ENCODE assay signal across 9 cellular contexts in genomic region chr11:66743271-66743968, GRCh38. TPM values are rescaled to one million over a fixed set of nuclear protein-coding genes. Genes with fewer than 3 reads are reported as not detected.
DNase-seq lines count a peak whose midpoint lies in the region; ATAC-seq and TF ChIP-seq lines count a peak whose summit lies in the region.
"Had no signal": no experiment of that assay in that cellular context is flagged by ENCODE, and none has a peak within 500 bp of the region (broad histone marks: within the 10 kb centered on the region; RNA-seq: fewer than 3 reads in every experiment).

No MANE protein-coding gene starts in this region.

- no peak overlapping the region for H3K9ac ChIP-seq in OCI-LY3 (ENCODE audit: low read length)

- H3K9me3 ChIP-seq in DOHH2 (ENCODE audit: control insufficient read depth, insufficient read depth, low read length) = peaks cover 17% of the 10 kb centered on the region; the same call in 1 of the 2 replicates
- H3K9me3 ChIP-seq in OCI-LY3 (ENCODE audit: insufficient read depth, low read length) = peaks cover 14% of the 10 kb centered on the region

- H3K79me2 ChIP-seq in DOHH2 (ENCODE audit: control insufficient read depth, low read length) = peaks cover 40% of the 10 kb centered on the region
- H3K79me2 ChIP-seq in OCI-LY3 (ENCODE audit: low read length) = peaks cover 9% of the 10 kb centered on the region; the same call in 1 of the 2 replicates

- TF ChIP-seq CTCF in DOHH2 (IDR thresholded peaks at IDR 0.05; ENCODE audit: low read depth, low read length, poor library complexity, severe bottlenecking) = no peak
- no peak for TF ChIP-seq CTCF in OCI-LY3 (IDR thresholded peaks at IDR 0.05; ENCODE audit: low read depth, low read length)
- TF ChIP-seq CTCF in endothelial cell (IDR thresholded peaks at IDR 0.05; ENCODE audit: unreplicated experiment) = no peak
- TF ChIP-seq CTCF in progenitor cell of endocrine pancreas (IDR thresholded peaks at IDR 0.05; ENCODE audit: unreplicated experiment) = no peak

- H2AFZ ChIP-seq in OCI-LY3 (ENCODE audit: low read depth, low read length) = no peak overlapping the region

- H3K9me3 Mint-ChIP-seq in endothelial cell (ENCODE audit: unreplicated experiment) (no peaks in the 10 kb centered on the region), progenitor cell of endocrine pancreas (ENCODE audit: low read depth) (no peaks in the 10 kb centered on the region)

- H3K27ac ChIP-seq in DOHH2 (ENCODE audit: low read depth, low read length) (no peak overlapping the region), OCI-LY3 (ENCODE audit: low read length) (no peak overlapping the region)

- H3K4me3 Mint-ChIP-seq in endothelial cell (ENCODE audit: unreplicated experiment) (peak overlapping the region; percentile 88), progenitor cell of endocrine pancreas (ENCODE audit: low read depth) (peak overlapping the region; percentile 96)

- no peaks in the 10 kb centered on the region for H3K9me2 ChIP-seq in DOHH2 (replicated peaks; ENCODE audit: control insufficient read depth, low read length)

- H3F3A ChIP-seq in DOHH2 (ENCODE audit: control insufficient read depth, insufficient read depth) = no peaks in the 10 kb centered on the region

- H4K20me1 ChIP-seq in DOHH2 (ENCODE audit: control insufficient read depth, insufficient read depth, low read depth, low read length) (no peaks in the 10 kb centered on the region), OCI-LY3 (ENCODE audit: insufficient read depth, low read length) (no peaks in the 10 kb centered on the region)

- H3K4me2 ChIP-seq in DOHH2 (ENCODE audit: low read length) (peak overlapping the region; percentile 85), OCI-LY3 (ENCODE audit: low read length) (peak overlapping the region; percentile 71)

- peaks cover 2% of the 10 kb centered on the region for H3K4me1 Mint-ChIP-seq in endothelial cell (ENCODE audit: unreplicated experiment)
- peaks cover 5% of the 10 kb centered on the region for H3K4me1 Mint-ChIP-seq in progenitor cell of endocrine pancreas (ENCODE audit: low read depth)

- no peak for DNase-seq in endothelial cell (ENCODE audit: low spot score)
- no peak for DNase-seq in progenitor cell of endocrine pancreas (ENCODE audit: low spot score, unreplicated experiment)
- DNase-seq in SIG-M5 treated with dmso at 0.1 percent for 504 hours (lab: John Stamatoyannopoulos, UW; ENCODE audit: unreplicated experiment) = no peak
- DNase-seq in activated gamma-delta T cell (lab: John Stamatoyannopoulos, UW) = no peak
- DNase-seq in SW 1271 (lab: John Stamatoyannopoulos, UW) = no peak
- DNase-seq: activated CD8-positive, alpha-beta memory T cell treated with anti-CD3 and anti-CD28 coated beads, Interleukin-2, amount 50 U/mL, for 4 hours had no signal

- H3K36me3 Mint-ChIP-seq in endothelial cell (ENCODE audit: low read depth, unreplicated experiment) (no peaks in the 10 kb centered on the region), progenitor cell of endocrine pancreas (ENCODE audit: insufficient read depth) (peaks cover 1% of the 10 kb centered on the region)

- no peak overlapping the region for H3K27ac Mint-ChIP-seq in endothelial cell (ENCODE audit: unreplicated experiment)
- H3K27ac Mint-ChIP-seq in progenitor cell of endocrine pancreas = no peak overlapping the region

- H3K27me3 ChIP-seq in DOHH2 (ENCODE audit: control insufficient read depth, low read length) (no peaks in the 10 kb centered on the region), OCI-LY3 (ENCODE audit: low read depth, low read length) (no peaks in the 10 kb centered on the region)

- H3K4me3 ChIP-seq in DOHH2 (ENCODE audit: low read length) (peak overlapping the region; percentile 93), OCI-LY3 (ENCODE audit: low read length) (peak overlapping the region; percentile 80)

- ATAC-seq in GM18909 (IDR thresholded peaks at IDR 0.05; ENCODE audit: poor library complexity, unreplicated experiment) = no peak

- no peaks in the 10 kb centered on the region; the same call in 1 of the 2 replicates for H3K36me3 ChIP-seq in DOHH2 (ENCODE audit: control insufficient read depth, low read length)
- H3K36me3 ChIP-seq in OCI-LY3 (replicated peaks; ENCODE audit: low read depth, low read length) = peaks cover 14% of the 10 kb centered on the region

- peaks cover 24% of the 10 kb centered on the region for H3K4me1 ChIP-seq in DOHH2 (ENCODE audit: control insufficient read depth, low read length)
- H3K4me1 ChIP-seq in OCI-LY3 (ENCODE audit: low read length) = peaks cover 18% of the 10 kb centered on the region

- H3K27me3 Mint-ChIP-seq in endothelial cell (ENCODE audit: unreplicated experiment) (peaks cover 2% of the 10 kb centered on the region), progenitor cell of endocrine pancreas (peaks cover 3% of the 10 kb centered on the region)

RNA-seq across cellular contexts. Expression of gene SPTBN2, which starts 14.4 kb away (rescaled TPM):
- total RNA-seq in endothelial cell (ENCODE audit: unreplicated experiment) = 17.1 TPM
- total RNA-seq in progenitor cell of endocrine pancreas = 54.0 and 55.0 TPM in 2 replicates
